In genomic region chr16:154223-155030, GRCh38 we compare ENCODE assay signal across 8 cellular contexts. TPM values are rescaled to one million over a fixed set of nuclear protein-coding genes. Genes with fewer than 3 reads are reported as not detected.
DNase-seq lines count a peak whose midpoint lies in the region; TF ChIP-seq lines count a peak whose summit lies in the region.

No MANE protein-coding gene starts in this region.

- peak overlapping the region in 1 of 8 donors; percentile 20 for H3K27ac Mint-ChIP-seq in CD8-positive, alpha-beta memory T cell
- peak overlapping the region in 1 of 3 donors; percentile 29 for H3K27ac Mint-ChIP-seq in IgD-negative memory B cell

- intact Hi-C loops in lower leg skin (cut with DNase I; ENCODE audit: low total_unique reads) (no loop called here), thyroid gland (cut with DNase I) (no loop called here)

- H3K27me3 Mint-ChIP-seq in CD8-positive, alpha-beta memory T cell, result peaks cover 28 to 39% of the 10 kb centered on the region in 2 donors
- H3K27me3 Mint-ChIP-seq in IgD-negative memory B cell, result peaks cover 22% of the 10 kb centered on the region

- POLR2A ChIA-PET in CD8-positive, alpha-beta memory T cell (lab: Charles Lee), result no interaction called here

- peaks cover 0 to 4% (median 0%) of the 10 kb centered on the region in 3 donors for H3K36me3 Mint-ChIP-seq in CD8-positive, alpha-beta memory T cell
- peaks cover 2% of the 10 kb centered on the region for H3K36me3 Mint-ChIP-seq in IgD-negative memory B cell

- peak overlapping the region; percentile 71 to 84 (median 81) for H3K4me3 Mint-ChIP-seq in CD8-positive, alpha-beta memory T cell
- H3K4me3 Mint-ChIP-seq in IgD-negative memory B cell, result peak overlapping the region; percentile 70 to 94 (median 80)

- peaks cover 10% of the 10 kb centered on the region for H3K27me3 ChIP-seq in CD8-positive, alpha-beta memory T cell (ENCODE audit: insufficient read depth, low read length, poor library complexity, severe bottlenecking)
- H3K27me3 ChIP-seq in thyroid gland, result peaks cover 8% of the 10 kb centered on the region

- peaks cover 9% of the 10 kb centered on the region for H3K4me1 ChIP-seq in CD8-positive, alpha-beta memory T cell (ENCODE audit: insufficient read depth, low read length)
- H3K4me1 ChIP-seq in thyroid gland, result peaks cover 5 to 9% of the 10 kb centered on the region in 2 donors

- WGBS in lower leg skin, 2 donors, result 4% methylated on average over 19 to 53 of the region's 57 CpGs
- 3% methylated on average over 15 to 17 of the region's 57 CpGs for WGBS in thyroid gland, 2 donors

- no peak for TF ChIP-seq POLR2A in lower leg skin (IDR thresholded peaks at IDR 0.05)
- no peak for TF ChIP-seq POLR2A in thyroid gland (IDR thresholded peaks at IDR 0.05)

- H3K9me3 ChIP-seq in CD8-positive, alpha-beta memory T cell (ENCODE audit: low read length), result no peaks in the 10 kb centered on the region
- no peaks in the 10 kb centered on the region for H3K9me3 ChIP-seq in thyroid gland

- DNase-seq in CD8-positive, alpha-beta memory T cell, result peak in 3 of 5 donors; percentile 10 to 50 (median 21)
- DNase-seq in T47D (ENCODE audit: low read depth in 1 of 2, low spot score in 1 of 2), result peak; percentile 68 to 69
- DNase-seq in lower leg skin (ENCODE audit: low spot score in 2 of 2), result no peak
- peak; percentile 14 to 38 for DNase-seq in thyroid gland
- no peak for DNase-seq in NCI-H526 treated with DMSO at 0.1 percent for 48 hours (lab: John Stamatoyannopoulos, UW)
- no peak for DNase-seq in NCI-H226
- DNase-seq in DMS153 treated with DMSO at 0.1 percent for 48 hours (lab: John Stamatoyannopoulos, UW; ENCODE audit: unreplicated experiment), result no peak

- in situ Hi-C loops in T47D (cut with HindIII; ENCODE audit: low pct_unique_long_range_greater_than_20kb, low sequenced_read_pairs), result no loop called here

- TF ChIP-seq CTCF in lower leg skin (IDR thresholded peaks at IDR 0.05), result no peak
- no peak for TF ChIP-seq CTCF in thyroid gland (IDR thresholded peaks at IDR 0.05)

- H3K27ac ChIP-seq in CD8-positive, alpha-beta memory T cell (ENCODE audit: low read depth, low read length), result peak overlapping the region; percentile 6
- no peak overlapping the region for H3K27ac ChIP-seq in thyroid gland

- no peaks in the 10 kb centered on the region for H3K9me3 Mint-ChIP-seq in CD8-positive, alpha-beta memory T cell
- H3K9me3 Mint-ChIP-seq in IgD-negative memory B cell, result no peaks in the 10 kb centered on the region

- H3K4me1 Mint-ChIP-seq in CD8-positive, alpha-beta memory T cell, result peaks cover 5 to 10% (median 7%) of the 10 kb centered on the region in 3 donors
- peaks cover 5 to 8% (median 5%) of the 10 kb centered on the region in 3 donors for H3K4me1 Mint-ChIP-seq in IgD-negative memory B cell

- peak overlapping the region; percentile 37 for H3K4me3 ChIP-seq in CD8-positive, alpha-beta memory T cell (ENCODE audit: low read length)
- peak overlapping the region; percentile 16 for H3K4me3 ChIP-seq in lower leg skin (ENCODE audit: low read depth, poor library complexity, severe bottlenecking)
- H3K4me3 ChIP-seq in thyroid gland (replicated peaks in 1 of 3), result peak overlapping the region in 2 of 3 donors; percentile 12 to 13

- CTCF ChIA-PET in CD8-positive, alpha-beta memory T cell (lab: Charles Lee), result no interaction called here

- H3K36me3 ChIP-seq in CD8-positive, alpha-beta memory T cell (ENCODE audit: insufficient read depth, low read length), result no peaks in the 10 kb centered on the region
- H3K36me3 ChIP-seq in thyroid gland, result no peaks in the 10 kb centered on the region

RNA-seq across cellular contexts. Expression of gene HBZ, which starts 2.0 kb away (rescaled TPM):
- not detected for total RNA-seq in CD8-positive, alpha-beta memory T cell
- not detected for polyA plus RNA-seq in CD8-positive, alpha-beta memory T cell
- polyA plus RNA-seq in IgD-negative memory B cell, result not detected
- total RNA-seq in lower leg skin (not detected), thyroid gland (not detected)

RNA-seq across cellular contexts. Expression of gene HBM, which starts 11.4 kb away (rescaled TPM):
- total RNA-seq in CD8-positive, alpha-beta memory T cell, result not detected
- not detected for polyA plus RNA-seq in CD8-positive, alpha-beta memory T cell
- polyA plus RNA-seq in IgD-negative memory B cell, result not detected
- total RNA-seq in lower leg skin (not detected), thyroid gland (not detected)

RNA-seq across cellular contexts. Expression of gene NPRL3, which starts 16.0 kb away (rescaled TPM):
- 10 to 100 TPM; 45.2 to 50.7 TPM for total RNA-seq in CD8-positive, alpha-beta memory T cell
- polyA plus RNA-seq in CD8-positive, alpha-beta memory T cell, result 13.0 TPM
- 15.2 TPM for polyA plus RNA-seq in IgD-negative memory B cell
- total RNA-seq in lower leg skin, result 10 to 100 TPM; 20.3 to 33.9 (median 23.6) TPM
- 10 to 100 TPM; 21.8 to 34.3 (median 26.1) TPM for total RNA-seq in thyroid gland

RNA-seq across cellular contexts. Expression of gene HBA2, which starts 18.2 kb away (rescaled TPM):
- not detected for total RNA-seq in CD8-positive, alpha-beta memory T cell
- polyA plus RNA-seq in CD8-positive, alpha-beta memory T cell, result 5.8 TPM
- 88.3 TPM for polyA plus RNA-seq in IgD-negative memory B cell
- total RNA-seq in lower leg skin, result 100 to 1,000 TPM in 1 of 4 donors, 10 to 100 TPM in 2, 1 to 10 TPM in 1; 1.3 to 348 (median 64.4) TPM
- total RNA-seq in thyroid gland, result 100 to 1,000 TPM in 1 of 4 donors, 10 to 100 TPM in 3; 21.2 to 136 (median 51.3) TPM

RNA-seq across cellular contexts. Expression of gene HBA1, which starts 22.1 kb away (rescaled TPM):
- total RNA-seq in CD8-positive, alpha-beta memory T cell, result not detected
- polyA plus RNA-seq in CD8-positive, alpha-beta memory T cell, result 1.6 TPM
- 12.1 TPM for polyA plus RNA-seq in IgD-negative memory B cell
- total RNA-seq in lower leg skin (100 to 1,000 TPM in 2 of 4 donors, 10 to 100 TPM in 1, 1 to 10 TPM in 1; 2.5 to 474 (median 180) TPM), thyroid gland (100 to 1,000 TPM in 1 of 4 donors, 10 to 100 TPM in 1, not detected in 2; 16.5 to 110 TPM)

Comparison
In these comparisons a context has a peak if more than half of its experiments do, and no peak if none do; other contexts are left out.
1. DNase-seq: peak in CD8-positive, alpha-beta memory T cell (3 of 5), T47D (2 of 2) and thyroid gland (2 of 2); none in lower leg skin (0 of 2), NCI-H526 treated with DMSO at 0.1 percent for 48 hours (single experiment), NCI-H226 (single experiment) and DMS153 treated with DMSO at 0.1 percent for 48 hours (single experiment).
2. Peak in every context shown above with its lines, with median percentiles within 50 percentile points of each other: H3K4me3 ChIP-seq.